ENCODE assay signal across 7 cellular contexts in the genomic region with DNA sequence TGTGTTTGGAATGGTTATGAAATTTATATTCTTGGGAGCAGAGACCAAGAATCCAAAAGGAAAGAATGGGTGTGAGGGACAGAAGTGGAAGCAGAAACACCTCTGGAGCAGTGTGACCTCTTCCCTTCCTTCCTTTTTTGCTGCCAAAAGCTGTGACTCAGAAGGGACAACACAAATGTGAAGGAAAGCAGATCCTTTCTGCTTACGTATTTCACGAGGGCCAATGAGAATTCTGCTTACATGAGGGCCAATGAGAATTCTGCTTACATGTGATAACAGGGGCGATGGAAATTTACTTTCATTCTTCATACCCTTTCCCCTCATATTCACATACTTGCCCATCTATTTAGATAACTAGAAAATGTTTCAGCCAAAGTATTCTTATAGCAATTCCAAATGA.
DNase-seq lines count a peak whose midpoint lies in the region; TF ChIP-seq lines count a peak whose summit lies in the region.

No MANE protein-coding gene starts in this region.

- H3K27ac ChIP-seq in SJSA1 (no peak overlapping the region), left ventricle myocardium inferior (replicated peaks) (peak overlapping the region; percentile 39), subcutaneous abdominal adipose tissue (ENCODE audit: low read depth, low read length) (no peak overlapping the region), esophagus squamous epithelium (no peak overlapping the region)

- intact Hi-C loops in left ventricle myocardium inferior (cut with micrococcal nuclease) (no loop called here), esophagus squamous epithelium (cut with DNase I) (no loop called here)

- TF ChIP-seq CTCF in left ventricle myocardium inferior (IDR thresholded peaks at IDR 0.05; ENCODE audit: borderline replicate concordance) (no peak), esophagus squamous epithelium (IDR thresholded peaks at IDR 0.05) (no peak)

- H3K4me1 ChIP-seq in SJSA1 (replicated peaks) (no peaks in the 10 kb centered on the region; the same call in 1 of the 2 replicates), left ventricle myocardium inferior (no peaks in the 10 kb centered on the region), subcutaneous abdominal adipose tissue (ENCODE audit: control insufficient read depth in 5 of 5, insufficient read depth in 5 of 5, low read length in 5 of 5) (peaks cover 0 to 5% (median 0%) of the 10 kb centered on the region in 5 donors), esophagus squamous epithelium (no peaks in the 10 kb centered on the region)

- DNase-seq in H4 (ENCODE audit: low spot score) (peak; percentile 96), SJSA1 (ENCODE audit: low read depth in 1 of 2, low spot score in 2 of 2) (peak; percentile 48 to 65), left ventricle myocardium inferior (no peak), inferior parietal cortex (ENCODE audit: extremely low spot score) (no peak), cerebellar nuclear complex (lab: John Stamatoyannopoulos, UW) (no peak), esophagus squamous epithelium (lab: John Stamatoyannopoulos, UW) (no peak)

- no peak for TF ChIP-seq POLR2A in esophagus squamous epithelium (IDR thresholded peaks at IDR 0.05)

- H3K9me3 ChIP-seq in SJSA1 (replicated peaks) (no peaks in the 10 kb centered on the region), left ventricle myocardium inferior (replicated peaks) (peaks cover 23% of the 10 kb centered on the region), subcutaneous abdominal adipose tissue (ENCODE audit: control insufficient read depth in 5 of 5, low read length in 5 of 5) (peaks cover 0 to 5% (median 0%) of the 10 kb centered on the region in 5 donors), esophagus squamous epithelium (no peaks in the 10 kb centered on the region)

- no peaks in the 10 kb centered on the region for H3K36me3 ChIP-seq in SJSA1
- H3K36me3 ChIP-seq in left ventricle myocardium inferior, result no peaks in the 10 kb centered on the region
- no peaks in the 10 kb centered on the region for H3K36me3 ChIP-seq in subcutaneous abdominal adipose tissue (ENCODE audit: control insufficient read depth in 5 of 5, insufficient read depth in 5 of 5, low read length in 5 of 5)
- no peaks in the 10 kb centered on the region for H3K36me3 ChIP-seq in esophagus squamous epithelium

- H3K27me3 ChIP-seq in SJSA1 (replicated peaks), result no peaks in the 10 kb centered on the region
- H3K27me3 ChIP-seq in left ventricle myocardium inferior (ENCODE audit: low read depth), result no peaks in the 10 kb centered on the region
- H3K27me3 ChIP-seq in subcutaneous abdominal adipose tissue (ENCODE audit: control insufficient read depth in 5 of 5, insufficient read depth in 4 of 5, low read length in 5 of 5), result no peaks in the 10 kb centered on the region
- H3K27me3 ChIP-seq in esophagus squamous epithelium, result no peaks in the 10 kb centered on the region

- 54% methylated on average over 3 of the region's 3 CpGs for WGBS in esophagus squamous epithelium, 2 donors

- no peak overlapping the region for H3K4me3 ChIP-seq in SJSA1
- peak overlapping the region; percentile 34 for H3K4me3 ChIP-seq in left ventricle myocardium inferior
- H3K4me3 ChIP-seq in subcutaneous abdominal adipose tissue (ENCODE audit: low read depth in 1 of 5, low read length in 5 of 5), result peak overlapping the region in 4 of 5 donors; percentile 11 to 35 (median 24)
- H3K4me3 ChIP-seq in esophagus squamous epithelium, result peak overlapping the region in 1 of 4 donors; percentile 35

- H3K9ac ChIP-seq in subcutaneous abdominal adipose tissue (ENCODE audit: low read length in 5 of 5), result no peak overlapping the region

Comparison
In these comparisons a context has a peak if more than half of its experiments do, and no peak if none do; other contexts are left out.
1. DNase-seq: peak in H4 (single experiment) and SJSA1 (2 of 2); none in left ventricle myocardium inferior (single experiment), inferior parietal cortex (single experiment), cerebellar nuclear complex (0 of 2) and esophagus squamous epithelium (single experiment).